23 cellular contexts compared by ENCODE assay signal in the genomic region with DNA sequence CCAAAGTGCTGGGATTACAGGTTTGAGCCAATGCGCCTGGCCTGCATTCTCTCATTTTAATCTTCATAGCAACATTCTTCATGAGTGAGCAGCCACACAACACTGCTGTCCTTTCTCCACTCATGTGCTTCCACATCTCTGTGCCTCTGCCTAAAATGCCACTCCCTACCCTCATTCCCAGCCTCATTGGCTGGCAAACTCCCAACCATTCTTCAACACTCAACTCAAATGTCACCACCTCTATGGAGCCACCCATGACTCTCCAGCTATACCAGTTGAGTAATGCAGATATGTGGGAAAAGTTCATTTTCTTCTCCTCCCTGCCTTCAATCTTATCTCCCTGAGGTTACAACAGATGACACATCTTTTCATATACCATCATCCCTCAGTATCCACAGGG.
"Had no signal": no experiment of that assay in that cellular context is flagged by ENCODE, and none has a peak within 500 bp of the region (broad histone marks: within the 10 kb centered on the region; RNA-seq: fewer than 3 reads in every experiment).

No MANE protein-coding gene starts in this region.

- H3K27ac Mint-ChIP-seq: nephron progenitor cell; stimulated activated effector memory CD8-positive, alpha-beta T cell treated with anti-CD3 and anti-CD28 coated beads, Interleukin-12 subunit alpha, Interleukin-12 subunit beta, amount 100 ng/mL, for 72 hours; type B pancreatic cell had no signal

- H3K36me3 ChIP-seq: gastrocnemius medialis, sigmoid colon, stomach, thyroid gland had no signal

- ATAC-seq: effector memory CD8-positive, alpha-beta T cell; esophagus mucosa; gastrocnemius medialis; left lobe of liver; naive thymus-derived CD8-positive, alpha-beta T cell; psoas muscle; stimulated activated effector memory CD8-positive, alpha-beta T cell treated with anti-CD3 and anti-CD28 coated beads, Interleukin-12 subunit alpha, Interleukin-12 subunit beta, amount 100 ng/mL, for 72 hours had no signal

- H3K9me3 ChIP-seq: gastrocnemius medialis, psoas muscle, thyroid gland had no signal

- H3K4me1 ChIP-seq: gastrocnemius medialis, psoas muscle, sigmoid colon, stomach, thyroid gland had no signal

- H3K9me3 Mint-ChIP-seq: effector memory CD8-positive, alpha-beta T cell; stimulated activated effector memory CD8-positive, alpha-beta T cell treated with anti-CD3 and anti-CD28 coated beads, Interleukin-12 subunit alpha, Interleukin-12 subunit beta, amount 100 ng/mL, for 72 hours; type B pancreatic cell had no signal

- H3K27ac ChIP-seq: epithelial cell of prostate, gastrocnemius medialis, psoas muscle, sigmoid colon, stomach, thyroid gland had no signal

- H3K4me3 ChIP-seq: gastrocnemius medialis, psoas muscle, sigmoid colon, stomach, thyroid gland had no signal

- H3K4me1 Mint-ChIP-seq: naive thymus-derived CD8-positive, alpha-beta T cell; nephron progenitor cell had no signal

- H3K27me3 ChIP-seq: thyroid gland had no signal

- H3K36me3 Mint-ChIP-seq: stimulated activated effector memory CD8-positive, alpha-beta T cell treated with anti-CD3 and anti-CD28 coated beads, Interleukin-12 subunit alpha, Interleukin-12 subunit beta, amount 100 ng/mL, for 72 hours; type B pancreatic cell had no signal

- H3K4me3 Mint-ChIP-seq: effector memory CD8-positive, alpha-beta T cell; naive thymus-derived CD8-positive, alpha-beta T cell; nephron progenitor cell; stimulated activated effector memory CD8-positive, alpha-beta T cell treated with anti-CD3 and anti-CD28 coated beads, Interleukin-12 subunit alpha, Interleukin-12 subunit beta, amount 100 ng/mL, for 72 hours; type B pancreatic cell had no signal

- DNase-seq: cortex of kidney; effector memory CD8-positive, alpha-beta T cell; foreskin fibroblast; gastrocnemius medialis; head of caudate nucleus; kidney; mesendoderm; naive thymus-derived CD8-positive, alpha-beta T cell; nephron progenitor cell; nucleus accumbens; psoas muscle; right cardiac atrium; sigmoid colon; stimulated activated CD4-positive, alpha-beta T cell treated with anti-CD3 and anti-CD28 coated beads, Interleukin-2, amount 100 ng/mL, for 24 hours; stimulated activated CD4-positive, alpha-beta T cell treated with anti-CD3 and anti-CD28 coated beads, Interleukin-4, amount 100 ng/mL, for 24 hours; stimulated activated naive CD4-positive, alpha-beta T cell treated with Interleukin-2 at 50 U/mL for 16 hours; stomach; thyroid gland had no signal
